22 cellular contexts compared by ENCODE assay signal in genomic region chr14:105043656-105044055, GRCh38. TPM values are rescaled to one million over a fixed set of nuclear protein-coding genes. Genes with fewer than 3 reads are reported as not detected.
DNase-seq lines count a peak whose midpoint lies in the region; ATAC-seq, FAIRE-seq and TF ChIP-seq lines count a peak whose summit lies in the region.
"Had no signal": no experiment of that assay in that cellular context is flagged by ENCODE, and none has a peak within 500 bp of the region (broad histone marks: within the 10 kb centered on the region; RNA-seq: fewer than 3 reads in every experiment).

No MANE protein-coding gene starts in this region.

- H3K79me2 ChIP-seq in GM12878 (ENCODE audit: control insufficient read depth, insufficient read depth, low read length), result no peaks in the 10 kb centered on the region; the same call in 1 of the 2 replicates

- CTCF ChIA-PET in GM12878 (lab: Yijun Ruan, JAX), result interaction anchor here (1.2 to 5.4 kb wide), 10 partner anchors 7 to 148 kb away, joined by 3 to 82 read pairs (median 13); no protein-coding TSS in a partner anchor

- no peak for TF ChIP-seq POLR2A in GM12878 (IDR thresholded peaks at IDR 0.05; ENCODE audit: low read depth, low read length)

- no peak for DNase-seq in activated T-cell treated with anti-CD3 and anti-CD28 coated beads, Interleukin-2, amount 50 U/mL, for 72 hours
- DNase-seq in activated T-cell treated with anti-CD3 and anti-CD28 coated beads for 4 hours (no peak), NOMO-1 (lab: John Stamatoyannopoulos, UW; ENCODE audit: unreplicated experiment in 2 of 2) (peak; percentile 12 to 15), GM12878 (ENCODE audit: low read depth, low spot score) (no peak), dorsolateral prefrontal cortex (no peak), UCSD-AML1 (lab: John Stamatoyannopoulos, UW; ENCODE audit: unreplicated experiment) (no peak)
- no peak for DNase-seq in stimulated activated CD4-positive, alpha-beta T cell treated with anti-CD3 and anti-CD28 coated beads, Interleukin-4, amount 100 ng/mL, for 4 hours
- DNase-seq: Caco-2, DMS153, GM23248, HCEC 1CT, NCI-H1105 treated with DMSO at 0.1 percent for 48 hours, NCI-H1694 treated with DMSO at 0.1 percent for 48 hours, NCI-H69, T-helper 17 cell had no signal

- H3K27me3 Mint-ChIP-seq in activated T-cell treated with anti-CD3 and anti-CD28 coated beads, Interleukin-2, amount 50 U/mL, for 72 hours (ENCODE audit: low read depth), result peaks cover 17% of the 10 kb centered on the region
- no peaks in the 10 kb centered on the region for H3K27me3 Mint-ChIP-seq in stimulated activated memory B cell treated with anti-CD40 and anti-IgM and Interleukin-4, amounts not matched to agents 10 μg/mL and 1 μg/mL and 100 μg/mL, for 72 hours

- H3K9me3 Mint-ChIP-seq in activated T-cell treated with anti-CD3 and anti-CD28 coated beads, Interleukin-2, amount 50 U/mL, for 72 hours, result no peaks in the 10 kb centered on the region
- H3K9me3 Mint-ChIP-seq in stimulated activated memory B cell treated with anti-CD40 and anti-IgM and Interleukin-4, amounts not matched to agents 10 μg/mL and 1 μg/mL and 100 μg/mL, for 72 hours, result no peaks in the 10 kb centered on the region

- FAIRE-seq in GM12878 (lab: Jason Lieb, UNC), result no peak
- FAIRE-seq: HTR-8/SVneo had no signal

- peaks cover 0 to 3% of the 10 kb centered on the region in 2 donors for H3K36me3 Mint-ChIP-seq in activated T-cell treated with anti-CD3 and anti-CD28 coated beads, Interleukin-2, amount 50 U/mL, for 72 hours (ENCODE audit: insufficient read depth in 2 of 2)
- peaks cover 2% of the 10 kb centered on the region for H3K36me3 Mint-ChIP-seq in stimulated activated memory B cell treated with anti-CD40 and anti-IgM and Interleukin-4, amounts not matched to agents 10 μg/mL and 1 μg/mL and 100 μg/mL, for 72 hours

- H3K4me3 ChIP-seq in GM12878, result no peak overlapping the region
- H3K4me3 ChIP-seq in dorsolateral prefrontal cortex, result no peak overlapping the region
- H3K4me3 ChIP-seq: GM23248, SK-N-MC had no signal

- H3K9me3 ChIP-seq in GM12878 (replicated peaks; ENCODE audit: control insufficient read depth, insufficient read depth, low read length), result no peaks in the 10 kb centered on the region
- H3K9me3 ChIP-seq: Caco-2 had no signal

- no TSS peak for BruUV-seq in GM12878 (replicated peaks; lab: Mats Ljungman, UMichigan)

- RAD21 ChIA-PET in GM12878 (lab: Charles Lee; ENCODE audit: unreplicated experiment), result interaction anchor here (1.3 to 3.9 kb wide), 5 partner anchors 17 to 69 kb away, joined by 3 to 26 read pairs (median 7); partner anchors contain the start of gene CDCA4

- H3K36me3 ChIP-seq in GM12878 (ENCODE audit: control insufficient read depth in 2 of 2, insufficient read depth in 2 of 2, low read length in 1 of 2), result peaks cover 0 to 5% of the 10 kb centered on the region in 2 experiments; a peak in 2 of 4 replicates

- peaks cover 7% of the 10 kb centered on the region for H3K4me1 ChIP-seq in GM12878 (ENCODE audit: control insufficient read depth, insufficient read depth, low read length)

- SMC1A ChIA-PET in GM12878 (lab: Charles Lee; ENCODE audit: uncharacterized antibody, unreplicated experiment), result interaction anchor here (1.0 to 3.6 kb wide), 5 partner anchors 10 to 68 kb away, joined by 3 to 24 read pairs (median 6); no protein-coding TSS in a partner anchor

- H2AFZ ChIP-seq in GM12878 (ENCODE audit: control insufficient read depth, low read depth, low read length), result no peak overlapping the region
- H2AFZ ChIP-seq: GM23248 had no signal

- no peaks in the 10 kb centered on the region for H4K20me1 ChIP-seq in GM12878 (ENCODE audit: control insufficient read depth, insufficient read depth)

- peaks cover 21% of the 10 kb centered on the region for H3K4me1 Mint-ChIP-seq in activated T-cell treated with anti-CD3 and anti-CD28 coated beads, Interleukin-2, amount 50 U/mL, for 72 hours (ENCODE audit: low read depth)
- peaks cover 36% of the 10 kb centered on the region for H3K4me1 Mint-ChIP-seq in stimulated activated memory B cell treated with anti-CD40 and anti-IgM and Interleukin-4, amounts not matched to agents 10 μg/mL and 1 μg/mL and 100 μg/mL, for 72 hours

- H3K4me2 ChIP-seq in GM12878 (ENCODE audit: control insufficient read depth, insufficient read depth), result no peak overlapping the region

- H3K27ac ChIP-seq in GM12878 (ENCODE audit: control insufficient read depth, insufficient read depth) (no peak overlapping the region), dorsolateral prefrontal cortex (no peak overlapping the region)
- H3K27ac ChIP-seq: C4-2B, GM23248, HL-60, SK-N-MC had no signal

- no peak for TF ChIP-seq EP300 in GM12878 (IDR thresholded peaks at IDR 0.05; ENCODE audit: borderline replicate concordance in 1 of 2, control insufficient read depth in 1 of 2, low read depth in 2 of 2, low read length in 2 of 2)

- 75% methylated on average over 7 of the region's 7 CpGs for WGBS in GM12878 (ENCODE audit: insufficient coverage, insufficient replicate concordance, low lambda C conversion rate, missing lambda C conversion rate)

- H3K4me3 Mint-ChIP-seq in activated T-cell treated with anti-CD3 and anti-CD28 coated beads, Interleukin-2, amount 50 U/mL, for 72 hours, result no peak overlapping the region
- no peak overlapping the region for H3K4me3 Mint-ChIP-seq in stimulated activated memory B cell treated with anti-CD40 and anti-IgM and Interleukin-4, amounts not matched to agents 10 μg/mL and 1 μg/mL and 100 μg/mL, for 72 hours
- H3K4me3 Mint-ChIP-seq: T-helper 17 cell had no signal

- H3K27me3 ChIP-seq in GM12878 (replicated peaks in 1 of 2; ENCODE audit: control insufficient read depth in 2 of 2, insufficient read depth in 2 of 2, low read length in 1 of 2) (no peaks in the 10 kb centered on the region), dorsolateral prefrontal cortex (peaks cover 0 to 69% (median 22%) of the 10 kb centered on the region in 45 donors)

- no peak for ATAC-seq in activated T-cell treated with anti-CD3 and anti-CD28 coated beads, Interleukin-2, amount 50 U/mL, for 72 hours (replicated peaks in 1 of 2)
- ATAC-seq in GM12878, result no peak
- ATAC-seq in stimulated activated memory B cell treated with anti-CD40 and anti-IgM and Interleukin-4, amounts not matched to agents 10 μg/mL and 1 μg/mL and 100 μg/mL, for 72 hours, result no peak
- ATAC-seq: T-helper 17 cell had no signal

- intact Hi-C loops in GM12878 (cut with micrococcal nuclease; ENCODE audit: unreplicated experiment), result loop anchor here (2.0 kb wide), 1 partner anchor 17 kb away; no protein-coding TSS in a partner anchor
- intact Hi-C loops in dorsolateral prefrontal cortex (cut with DNase I), result loop anchor here (2.0 to 10.0 kb wide), 3 partner anchors 67 to 269 kb away; partner anchors contain the start of gene AHNAK2 (in 1 of the 2)

- H3K27ac Mint-ChIP-seq in activated T-cell treated with anti-CD3 and anti-CD28 coated beads, Interleukin-2, amount 50 U/mL, for 72 hours, result peak overlapping the region; percentile 30
- H3K27ac Mint-ChIP-seq in stimulated activated memory B cell treated with anti-CD40 and anti-IgM and Interleukin-4, amounts not matched to agents 10 μg/mL and 1 μg/mL and 100 μg/mL, for 72 hours, result peak overlapping the region; percentile 41

- TF ChIP-seq RAD21 in GM12878 (IDR thresholded peaks at IDR 0.05; ENCODE audit: insufficient read depth, low read depth, low read length), result no peak

- POLR2A ChIA-PET in GM12878 (lab: Charles Lee), result interaction anchor here (1.3 kb wide), 1 partner anchor 32 kb away, joined by 3 read pairs; no protein-coding TSS in a partner anchor

- TF ChIP-seq CTCF in GM12878 (IDR thresholded peaks at IDR 0.05 in 2 of 3, conservative IDR thresholded peaks at IDR 0.05 in 1 of 3; ENCODE audit: control insufficient read depth in 2 of 3, extremely low read depth in 1 of 3, insufficient read depth in 1 of 3, low read depth in 3 of 3, low read length in 3 of 3) (no peak), dorsolateral prefrontal cortex (IDR thresholded peaks at IDR 0.05 in 54 of 56, conservative IDR thresholded peaks at IDR 0.05 in 2 of 56; ENCODE audit: low read depth in 1 of 56, partially characterized antibody in 56 of 56) (no peak)

- no peak overlapping the region for H3K9ac ChIP-seq in GM12878 (ENCODE audit: control insufficient read depth, insufficient read depth, low read length)
- H3K9ac ChIP-seq: GM23248 had no signal

- in situ Hi-C loops in GM12878 (cut with MboI), result loop anchor here (10.0 kb wide), 1 partner anchor 149 kb away; no protein-coding TSS in a partner anchor

RNA-seq across cellular contexts. Expression of gene GPR132, which starts 21.6 kb away (rescaled TPM):
- 10 to 100 TPM; 38.2 to 49.6 TPM for total RNA-seq in activated T-cell treated with anti-CD3 and anti-CD28 coated beads, Interleukin-2, amount 50 U/mL, for 72 hours
- 118 and 130 TPM in 2 replicates for total RNA-seq in GM12878 (2013; cell fraction: nucleolus; rRNA removed)
- total RNA-seq in GM12878 (2014; rRNA removed) (45.8 and 49.3 TPM in 2 replicates), GM12878 (2014; rRNA removed; fragmentation: Illumina TruSeq; extraction: Trizol) (20.3 and 21.0 TPM in 2 replicates), GM12878 (2021) (39.6 and 40.3 TPM in 2 replicates), dorsolateral prefrontal cortex (1 to 10 TPM in 96 of 120 experiments, under 1 TPM in 24; 0.48 to 3.9 (median 1.6) TPM)
- 9.9 TPM for polyA plus RNA-seq in GM12878 (2011; ENCODE audit: low read depth)
- polyA plus RNA-seq in GM12878 (2011; rRNA removed) (10.2 and 14.9 TPM in 2 replicates), GM12878 (2014; fragmentation: Illumina TruSeq; extraction: Trizol) (4.9 and 14.5 TPM in 2 replicates), GM12878 (2014; fragmentation: Nextera tagmentation; extraction: Ambion mirVana) (1 to 10 TPM; 1.9 to 2.2 TPM), GM12878 (2014; rRNA removed) (30.0 and 30.7 TPM in 2 replicates), GM12878 (2016; fragmentation: Nextera tagmentation; extraction: Ambion mirVana) (10 to 100 TPM; 19.8 to 21.7 TPM)
- 23.7 and 36.1 TPM in 2 replicates for polyA plus RNA-seq in GM12878 (2011; cell fraction: cytosol; rRNA removed)
- 47.6 and 57.0 TPM in 2 replicates for polyA plus RNA-seq in GM12878 (2011; cell fraction: nucleus; rRNA removed)
- 22.6 and 24.5 TPM in 2 replicates for polyA plus RNA-seq in GM12878 (2012)
- 38.5 and 63.1 TPM in 2 replicates for polyA minus RNA-seq in GM12878 (2011; rRNA and poly(A)+ RNA removed)
- polyA minus RNA-seq in GM12878 (2011; cell fraction: cytosol; rRNA and poly(A)+ RNA removed), result 15.9 and 17.0 TPM in 2 replicates
- 15.6 and 33.9 TPM in 2 replicates for polyA minus RNA-seq in GM12878 (2011; cell fraction: nucleus; rRNA and poly(A)+ RNA removed)
- total RNA-seq: A172, Caco-2, GM23248, M059J had no signal
- polyA plus RNA-seq: GM23248 had no signal

RNA-seq across cellular contexts. Expression of gene CDCA4, which starts 22.8 kb away (rescaled TPM):
- 10 to 100 TPM; 56.8 to 57.5 TPM for total RNA-seq in activated T-cell treated with anti-CD3 and anti-CD28 coated beads, Interleukin-2, amount 50 U/mL, for 72 hours
- 26.9 and 31.0 TPM in 2 replicates for total RNA-seq in GM12878 (2013; cell fraction: nucleolus; rRNA removed)
- total RNA-seq in GM12878 (2014; rRNA removed) (59.0 and 62.9 TPM in 2 replicates), GM12878 (2014; rRNA removed; fragmentation: Illumina TruSeq; extraction: Trizol) (28.7 and 30.1 TPM in 2 replicates), GM12878 (2021) (56.3 and 60.2 TPM in 2 replicates), dorsolateral prefrontal cortex (1 to 10 TPM; 1.7 to 5.4 (median 3.1) TPM)
- 12.7 TPM for polyA plus RNA-seq in GM12878 (2011; ENCODE audit: low read depth)
- polyA plus RNA-seq in GM12878 (2011; rRNA removed) (35.4 and 48.5 TPM in 2 replicates), GM12878 (2014; fragmentation: Illumina TruSeq; extraction: Trizol) (14.4 and 23.3 TPM in 2 replicates), GM12878 (2014; fragmentation: Nextera tagmentation; extraction: Ambion mirVana) (10 to 100 TPM; 10.4 to 16.1 TPM), GM12878 (2014; rRNA removed) (55.7 and 59.3 TPM in 2 replicates), GM12878 (2016; fragmentation: Nextera tagmentation; extraction: Ambion mirVana) (10 to 100 TPM; 61.7 to 64.0 TPM)
- polyA plus RNA-seq in GM12878 (2011; cell fraction: cytosol; rRNA removed), result 50.6 and 63.1 TPM in 2 replicates
- polyA plus RNA-seq in GM12878 (2011; cell fraction: nucleus; rRNA removed), result 32.4 and 40.6 TPM in 2 replicates
- polyA plus RNA-seq in GM12878 (2012), result 27.2 and 36.2 TPM in 2 replicates
- polyA minus RNA-seq in GM12878 (2011; rRNA and poly(A)+ RNA removed), result 25.7 and 41.9 TPM in 2 replicates
- 16.9 and 21.2 TPM in 2 replicates for polyA minus RNA-seq in GM12878 (2011; cell fraction: cytosol; rRNA and poly(A)+ RNA removed)
- polyA minus RNA-seq in GM12878 (2011; cell fraction: nucleus; rRNA and poly(A)+ RNA removed), result 8.0 and 14.2 TPM in 2 replicates

RNA-seq across cellular contexts. Expression of gene CLBA1, which starts 58.1 kb away (rescaled TPM):
- under 1 TPM; 0.79 to 0.93 TPM for total RNA-seq in activated T-cell treated with anti-CD3 and anti-CD28 coated beads, Interleukin-2, amount 50 U/mL, for 72 hours
- total RNA-seq in GM12878 (2013; cell fraction: nucleolus; rRNA removed), result 2.8 and 4.2 TPM in 2 replicates
- total RNA-seq in GM12878 (2014; rRNA removed), result 0.76 and 0.96 TPM in 2 replicates
- 0.45 and 0.74 TPM in 2 replicates for total RNA-seq in GM12878 (2014; rRNA removed; fragmentation: Illumina TruSeq; extraction: Trizol)
- 0.56 and 0.90 TPM in 2 replicates for total RNA-seq in GM12878 (2021)
- 1.1 TPM for polyA plus RNA-seq in GM12878 (2011; ENCODE audit: low read depth)
- polyA plus RNA-seq in GM12878 (2011; rRNA removed), result 0.38 and 0.59 TPM in 2 replicates
- polyA plus RNA-seq in GM12878 (2011; cell fraction: cytosol; rRNA removed), result 0.92 and 1.1 TPM in 2 replicates
- polyA plus RNA-seq in GM12878 (2011; cell fraction: nucleus; rRNA removed), result 2.5 and 2.9 TPM in 2 replicates
- polyA plus RNA-seq in GM12878 (2012), result 1.4 and 2.2 TPM in 2 replicates
- 0.24 and 0.62 TPM in 2 replicates for polyA plus RNA-seq in GM12878 (2014; fragmentation: Illumina TruSeq; extraction: Trizol)
- under 1 TPM in 1 of 2 experiments, not detected in 1; 0.07 TPM for polyA plus RNA-seq in GM12878 (2014; fragmentation: Nextera tagmentation; extraction: Ambion mirVana)
- polyA plus RNA-seq in GM12878 (2014; rRNA removed), result 0.72 and 1.1 TPM in 2 replicates
- polyA plus RNA-seq in GM12878 (2016; fragmentation: Nextera tagmentation; extraction: Ambion mirVana), result 1 to 10 TPM in 1 of 2 experiments, under 1 TPM in 1; 0.62 to 1.1 TPM
- 0.88 TPM in 1 of 2 replicates, not detected in the other for polyA minus RNA-seq in GM12878 (2011; rRNA and poly(A)+ RNA removed)
- polyA minus RNA-seq in GM12878 (2011; cell fraction: cytosol; rRNA and poly(A)+ RNA removed), result 0.83 TPM in 1 of 2 replicates, not detected in the other
- 0.73 and 0.96 TPM in 2 replicates for polyA minus RNA-seq in GM12878 (2011; cell fraction: nucleus; rRNA and poly(A)+ RNA removed)
- 10 to 100 TPM in 82 of 120 experiments, 1 to 10 TPM in 38; 5.2 to 21.3 (median 11.7) TPM for total RNA-seq in dorsolateral prefrontal cortex

Comparison
In these comparisons a context has a peak if more than half of its experiments do, and no peak if none do; other contexts are left out.
1. DNase-seq: peak in NOMO-1 (2 of 2); none in activated T-cell treated with anti-CD3 and anti-CD28 coated beads, Interleukin-2, amount 50 U/mL, for 72 hours (0 of 2), activated T-cell treated with anti-CD3 and anti-CD28 coated beads for 4 hours (single experiment), GM12878 (single experiment), stimulated activated CD4-positive, alpha-beta T cell treated with anti-CD3 and anti-CD28 coated beads, Interleukin-4, amount 100 ng/mL, for 4 hours (0 of 2), dorsolateral prefrontal cortex (0 of 10) and UCSD-AML1 (single experiment).
2. RNA of gene GPR132, which starts 21.6 kb away (total RNA-seq): 38.2 to 49.6 TPM in activated T-cell treated with anti-CD3 and anti-CD28 coated beads, Interleukin-2, amount 50 U/mL, for 72 hours and 20.3 to 130 TPM in GM12878; 0.48 to 3.9 TPM in dorsolateral prefrontal cortex; every median in the first group is over 4 times any median in the second.
3. RNA of gene CDCA4, which starts 22.8 kb away (total RNA-seq): 26.9 to 62.9 TPM in GM12878 and 56.8 to 57.5 TPM in activated T-cell treated with anti-CD3 and anti-CD28 coated beads, Interleukin-2, amount 50 U/mL, for 72 hours; 1.7 to 5.4 TPM in dorsolateral prefrontal cortex; every median in the first group is over 4 times any median in the second.